ENCODE assay signal across 7 cellular contexts in genomic region chr20:31801511-31801910, GRCh38. TPM values are rescaled to one million over a fixed set of nuclear protein-coding genes. Genes with fewer than 3 reads are reported as not detected.
"Had no signal": no experiment of that assay in that cellular context is flagged by ENCODE, and none has a peak within 500 bp of the region (broad histone marks: within the 10 kb centered on the region; RNA-seq: fewer than 3 reads in every experiment).

No MANE protein-coding gene starts in this region.

- H3K27ac Mint-ChIP-seq: H9 had no signal

- FAIRE-seq: HTR-8/SVneo had no signal

- DNase-seq: GM23248, GOT3, H9, HCEC 1CT had no signal

- H3K27ac ChIP-seq: GM23248 had no signal

- H3K4me3 ChIP-seq: GM23248 had no signal

- H3K4me3 Mint-ChIP-seq: H9, IgD-negative memory B cell had no signal

- H3K4me1 Mint-ChIP-seq: H9 had no signal

- H2AFZ ChIP-seq: GM23248 had no signal

- H3K27me3 Mint-ChIP-seq: IgD-negative memory B cell had no signal

- H3K9ac ChIP-seq: GM23248 had no signal

- H3K9me3 Mint-ChIP-seq: H9, IgD-negative memory B cell had no signal

RNA-seq across cellular contexts. Expression of gene MYLK2, which starts 17.6 kb away (rescaled TPM):
- total RNA-seq: GM23248 had no signal
- polyA plus RNA-seq: GM23248, IgD-negative memory B cell had no signal

RNA-seq across cellular contexts. Expression of gene FOXS1, which starts 43.9 kb away (rescaled TPM):
- total RNA-seq: GM23248, HT-29 had no signal
- polyA plus RNA-seq: GM23248, IgD-negative memory B cell had no signal
